18 cellular contexts compared by ENCODE assay signal in genomic region chr3:12939137-12939536, GRCh38.
DNase-seq lines count a peak whose midpoint lies in the region; ATAC-seq, FAIRE-seq and TF ChIP-seq lines count a peak whose summit lies in the region.
"Had no signal": no experiment of that assay in that cellular context is flagged by ENCODE, and none has a peak within 500 bp of the region (broad histone marks: within the 10 kb centered on the region; RNA-seq: fewer than 3 reads in every experiment).

No MANE protein-coding gene starts in this region.

- H3K27me3 Mint-ChIP-seq in brain: peaks cover 2% of the 10 kb centered on the region
- H3K27me3 Mint-ChIP-seq: activated CD4-positive, alpha-beta T cell treated with anti-CD3 and anti-CD28 coated beads, Interleukin-2, amount 10 ng/mL, durations not matched to agents 24 days and 14 days had no signal

- ATAC-seq in GM19452 (IDR thresholded peaks at IDR 0.05; ENCODE audit: unreplicated experiment) (no peak), HG03097 (IDR thresholded peaks at IDR 0.05; ENCODE audit: low FRiP score, unreplicated experiment) (no peak)

- peak overlapping the region in 4 of 5 experiments; percentile 27 to 65 (median 49) for H3K27ac Mint-ChIP-seq in brain

- H3K36me3 ChIP-seq in muscle layer of duodenum (ENCODE audit: control insufficient read depth in 1 of 2, insufficient read depth in 2 of 2, low read length in 2 of 2): peaks cover 9 to 34% of the 10 kb centered on the region in 2 donors

- peaks cover 24% of the 10 kb centered on the region for H3K36me3 Mint-ChIP-seq in brain

- peaks cover 3 to 56% of the 10 kb centered on the region in 2 donors for H3K4me1 ChIP-seq in muscle layer of duodenum (ENCODE audit: control insufficient read depth in 1 of 2, insufficient read depth in 2 of 2, low read length in 2 of 2)

- peak overlapping the region; percentile 33 for H3K27ac ChIP-seq in muscle layer of duodenum (ENCODE audit: low read length)
- H3K27ac ChIP-seq in substantia nigra (ENCODE audit: low read depth, low read length, poor library complexity, severe bottlenecking): peak overlapping the region; percentile 47
- H3K27ac ChIP-seq: KMS-11, RWPE1 had no signal

- TF ChIP-seq CTCF in brain (conservative IDR thresholded peaks at IDR 0.05): no peak

- H3K27me3 ChIP-seq in muscle layer of duodenum (ENCODE audit: low read depth, low read length): no peaks in the 10 kb centered on the region
- H3K27me3 ChIP-seq: upper lobe of left lung had no signal

- peaks cover 0 to 2% (median 0%) of the 10 kb centered on the region in 5 experiments for H3K9me3 Mint-ChIP-seq in brain
- H3K9me3 Mint-ChIP-seq: activated CD4-positive, alpha-beta T cell treated with anti-CD3 and anti-CD28 coated beads, Interleukin-2, amount 10 ng/mL, durations not matched to agents 24 days and 14 days had no signal

- H3K4me3 ChIP-seq in muscle layer of duodenum (ENCODE audit: low read depth in 1 of 2, low read length in 2 of 2): no peak overlapping the region
- H3K4me3 ChIP-seq: upper lobe of left lung had no signal

- peaks cover 37% of the 10 kb centered on the region for H3K4me1 Mint-ChIP-seq in brain
- H3K4me1 Mint-ChIP-seq: activated CD4-positive, alpha-beta T cell treated with anti-CD3 and anti-CD28 coated beads, Interleukin-2, amount 10 ng/mL, durations not matched to agents 24 days and 14 days had no signal

- no peaks in the 10 kb centered on the region for H3K9me3 ChIP-seq in muscle layer of duodenum (ENCODE audit: control insufficient read depth in 1 of 2, low read length in 2 of 2)
- H3K9me3 ChIP-seq: upper lobe of left lung had no signal

- DNase-seq in GM12891 (ENCODE audit: insufficient read length, low spot score) (no peak), substantia nigra (lab: John Stamatoyannopoulos, UW) (no peak), DMS153 treated with DMSO at 0.1 percent for 48 hours (lab: John Stamatoyannopoulos, UW; ENCODE audit: unreplicated experiment) (no peak)
- DNase-seq: activated CD4-positive, alpha-beta T cell treated with anti-CD3 and anti-CD28 coated beads, Interleukin-2, amount 10 ng/mL, durations not matched to agents 24 days and 14 days; activated CD8-positive, alpha-beta memory T cell treated with anti-CD3 and anti-CD28 coated beads, Interleukin-2, amount 50 U/mL, for 48 hours; activated naive CD4-positive, alpha-beta T cell treated with Interleukin-2 at 50 U/mL for 16 hours; dermis blood vessel endothelial cell; NCI-H1092; NCI-H510A treated with DMSO at 0.1 percent for 48 hours; SW 1271 had no signal

- no peak overlapping the region for H3K4me3 Mint-ChIP-seq in brain
- H3K4me3 Mint-ChIP-seq: activated CD4-positive, alpha-beta T cell treated with anti-CD3 and anti-CD28 coated beads, Interleukin-2, amount 10 ng/mL, durations not matched to agents 24 days and 14 days had no signal

- no peak for FAIRE-seq in GM12891 (lab: Jason Lieb, UNC)
- FAIRE-seq: H54 had no signal

- TF ChIP-seq POLR2A in GM12891 (IDR thresholded peaks at IDR 0.05; ENCODE audit: low read depth, low read length): no peak

TF ChIP-seq in GM12891, 5 proteins besides CTCF, POLR2A, EP300 and RAD21:
- no peak for TF ChIP-seq PAX5 (IDR thresholded peaks at IDR 0.05; ENCODE audit: insufficient read depth, low read length, severe bottlenecking)
- TF ChIP-seq SPI1 (IDR thresholded peaks at IDR 0.05; ENCODE audit: low read depth, low read length): peak; percentile 39
TF ChIP-seq in GM12891: peak in this region for 1.
